Comparison of ENCODE assay signal across 8 cellular contexts in genomic region chr4:8158710-8159521, GRCh38. TPM values are rescaled to one million over a fixed set of nuclear protein-coding genes. Genes with fewer than 3 reads are reported as not detected.
A peak's percentile ranks its signal among the peaks of the same experiment; 100 is the strongest.
DNase-seq lines count a peak whose midpoint lies in the region; ATAC-seq and TF ChIP-seq lines count a peak whose summit lies in the region.

Gene ABLIM2 (minus strand): TSS chr4:8158813. CDS start chr4:8158689, 124 bp downstream.

- no peak for TF ChIP-seq CTCF in LNCaP clone FGC (IDR thresholded peaks at IDR 0.05; ENCODE audit: control insufficient read depth, extremely low read depth, insufficient read depth)
- TF ChIP-seq CTCF in fibroblast of the aortic adventitia (IDR thresholded peaks at IDR 0.05; ENCODE audit: insufficient read depth, low read length), result no peak

- peaks cover 6 to 9% of the 10 kb centered on the region in 2 donors for H3K4me1 Mint-ChIP-seq in natural killer cell treated with Interleukin-12 subunit alpha and Interleukin-12 subunit beta and Interleukin-15 and Interleukin-18, amount 100 ng/mL, for 72 hours (ENCODE audit: low read depth in 2 of 2)

- ATAC-seq in natural killer cell treated with Interleukin-12 subunit alpha and Interleukin-12 subunit beta and Interleukin-15 and Interleukin-18, amount 100 ng/mL, for 72 hours, result peak; percentile 99 to 100

- no peaks in the 10 kb centered on the region for H3K9me3 Mint-ChIP-seq in natural killer cell treated with Interleukin-12 subunit alpha and Interleukin-12 subunit beta and Interleukin-15 and Interleukin-18, amount 100 ng/mL, for 72 hours

- DNase-seq in EH (ENCODE audit: low read depth) (peak; percentile 97), H4 (ENCODE audit: low spot score) (peak; percentile 97), LNCaP clone FGC (ENCODE audit: low read depth) (peak; percentile 90), RPMI8226 (peak; percentile 95), fibroblast of the aortic adventitia (ENCODE audit: low read depth) (peak; percentile 97)
- peak; percentile 99 for DNase-seq in activated T-helper 9 cell treated with anti-CD3 and anti-CD28 coated beads, Interleukin-2, amount 50 U/mL, for 16 hours (ENCODE audit: low read depth)
- peak; percentile 99 for DNase-seq in natural killer cell treated with Interleukin-12 subunit alpha and Interleukin-12 subunit beta and Interleukin-15 and Interleukin-18, amount 100 ng/mL, for 72 hours (ENCODE audit: low spot score)
- peak; percentile 95 for DNase-seq in stimulated activated naive CD4-positive, alpha-beta T cell treated with Interleukin-2 at 50 U/mL for 16 hours (lab: John Stamatoyannopoulos, UW)

- H3K4me3 ChIP-seq in LNCaP clone FGC (ENCODE audit: low read depth, low read length), result peak within 1 kb of the TSS; percentile 95
- H3K4me3 ChIP-seq in fibroblast of the aortic adventitia (ENCODE audit: low read depth, low read length), result peak within 1 kb of the TSS; percentile 97

- peaks cover 0 to 12% of the 10 kb centered on the region in 2 donors for H3K27me3 Mint-ChIP-seq in natural killer cell treated with Interleukin-12 subunit alpha and Interleukin-12 subunit beta and Interleukin-15 and Interleukin-18, amount 100 ng/mL, for 72 hours

- H3K36me3 Mint-ChIP-seq in natural killer cell treated with Interleukin-12 subunit alpha and Interleukin-12 subunit beta and Interleukin-15 and Interleukin-18, amount 100 ng/mL, for 72 hours, result no peaks in the 10 kb centered on the region

- H3K4me3 Mint-ChIP-seq in natural killer cell treated with Interleukin-12 subunit alpha and Interleukin-12 subunit beta and Interleukin-15 and Interleukin-18, amount 100 ng/mL, for 72 hours, result peak within 1 kb of the TSS; percentile 98

- peak within 1 kb of the TSS; percentile 51 to 94 for H3K27ac Mint-ChIP-seq in natural killer cell treated with Interleukin-12 subunit alpha and Interleukin-12 subunit beta and Interleukin-15 and Interleukin-18, amount 100 ng/mL, for 72 hours

RNA-seq across cellular contexts. Expression of gene ABLIM2, which starts in this region (rescaled TPM):
- total RNA-seq in H4 (2014; rRNA removed; shearing (Covaris generic)), result 0.29 and 0.43 TPM in 2 replicates
- total RNA-seq in fibroblast of the aortic adventitia (ENCODE audit: low replicate concordance), result under 0.01 TPM in 1 of 2 replicates, not detected in the other
- under 1 TPM; 0.24 to 0.25 TPM for total RNA-seq in natural killer cell treated with Interleukin-12 subunit alpha and Interleukin-12 subunit beta and Interleukin-15 and Interleukin-18, amount 100 ng/mL, for 72 hours

Comparison
In these comparisons a context has a peak if more than half of its experiments do, and no peak if none do; other contexts are left out.
1. Peak in every context shown above with its lines: DNase-seq, ATAC-seq and H3K4me3 ChIP-seq.
2. Peak in DNase-seq in H4; RNA of the gene not detected or under 1 TPM.
3. Peak in DNase-seq and H3K4me3 ChIP-seq in fibroblast of the aortic adventitia; RNA of the gene not detected or under 1 TPM.
4. Peak in DNase-seq and ATAC-seq in natural killer cell treated with Interleukin-12 subunit alpha and Interleukin-12 subunit beta and Interleukin-15 and Interleukin-18, amount 100 ng/mL, for 72 hours; RNA of the gene not detected or under 1 TPM.